In the genomic region with DNA sequence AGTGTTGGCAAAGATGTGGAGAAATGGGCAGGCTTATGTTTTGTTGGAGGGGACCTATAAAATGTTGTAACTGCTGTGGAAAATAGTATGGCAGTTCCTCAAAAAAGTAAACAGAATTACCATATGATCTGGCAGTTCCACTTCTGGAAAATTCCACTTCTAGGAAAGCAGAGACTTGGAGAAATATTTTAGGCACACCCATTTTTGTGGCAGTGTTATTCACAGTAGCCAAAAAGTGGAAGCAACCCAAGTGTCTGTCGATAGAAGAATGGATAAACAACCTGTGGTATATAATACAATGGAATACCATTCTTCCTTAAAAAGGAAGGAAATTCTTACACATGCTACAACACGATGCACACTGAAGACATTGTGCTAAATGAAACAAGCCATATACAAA, we compare ENCODE assay signal across 1 cellular context.
TF ChIP-seq lines count a peak whose summit lies in the region.

No MANE protein-coding gene starts in this region.

TF ChIP-seq in endothelial cell of umbilical vein, 7 proteins besides CTCF, POLR2A, EP300 and RAD21:
- TF ChIP-seq JUN (IDR thresholded peaks at IDR 0.05; ENCODE audit: borderline replicate concordance, insufficient read depth, insufficient read length, low read depth): no peak
- no peak for TF ChIP-seq POLR2AphosphoS5 (IDR thresholded peaks at IDR 0.05; ENCODE audit: insufficient read depth, low read depth, low read length)
- TF ChIP-seq GATA2 (IDR thresholded peaks at IDR 0.05; ENCODE audit: insufficient read depth, insufficient read length, low read depth, low read length): no peak
- TF ChIP-seq EZH2 (IDR thresholded peaks at IDR 0.05; ENCODE audit: borderline replicate concordance, low read depth, low read length, severe bottlenecking): no peak
- no peak for TF ChIP-seq MYC (IDR thresholded peaks at IDR 0.05; ENCODE audit: low read depth, low read length)
- TF ChIP-seq FOS (IDR thresholded peaks at IDR 0.05; ENCODE audit: borderline replicate concordance, insufficient read depth, low read length): no peak
- TF ChIP-seq, protein P1, sequence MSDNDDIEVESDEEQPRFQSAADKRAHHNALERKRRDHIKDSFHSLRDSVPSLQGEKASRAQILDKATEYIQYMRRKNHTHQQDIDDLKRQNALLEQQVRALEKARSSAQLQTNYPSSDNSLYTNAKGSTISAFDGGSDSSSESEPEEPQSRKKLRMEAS (IDR thresholded peaks at IDR 0.05; ENCODE audit: insufficient read depth, insufficient read length): no peak
